In the genomic region with DNA sequence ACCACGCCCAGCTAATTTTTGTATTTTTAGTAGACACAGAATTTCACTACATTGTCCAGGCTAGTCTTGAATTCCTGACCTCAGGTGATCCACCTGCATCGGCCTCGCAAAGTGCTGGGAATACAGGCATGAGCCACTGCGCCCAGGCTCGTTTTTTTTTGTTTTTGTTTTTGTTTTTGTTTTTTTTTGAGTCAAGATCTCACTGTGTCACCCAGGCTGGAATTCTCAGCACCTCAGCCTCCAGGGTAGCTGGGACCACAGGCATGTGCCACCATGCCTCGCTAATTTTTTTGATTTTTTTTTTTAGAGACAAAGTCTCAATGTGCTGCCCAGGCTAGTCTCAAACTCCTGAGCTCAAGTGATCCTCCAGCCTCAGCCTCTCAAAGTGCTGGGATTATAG, we compare ENCODE assay signal across 21 cellular contexts.
"Had no signal": no experiment of that assay in that cellular context is flagged by ENCODE, and none has a peak within 500 bp of the region (broad histone marks: within the 10 kb centered on the region; RNA-seq: fewer than 3 reads in every experiment).

No MANE protein-coding gene starts in this region.

- H3K36me3 ChIP-seq: breast epithelium, MG63 had no signal

- H3K4me1 ChIP-seq: breast epithelium had no signal

- H3K27me3 ChIP-seq: breast epithelium, MG63 had no signal

- H3K9me3 ChIP-seq: MG63 had no signal

- H3K4me3 ChIP-seq: breast epithelium, MG63 had no signal

- DNase-seq: activated CD4-positive, alpha-beta T cell treated with anti-CD3 and anti-CD28 coated beads for 48 hours; activated CD4-positive, alpha-beta T cell treated with anti-CD3 and anti-CD28 coated beads, Interleukin-2, amount 50 U/mL, for 4 hours; activated CD4-positive, CD25-positive, alpha-beta regulatory T cell treated with anti-CD3 and anti-CD28 coated beads, Interleukin-2, amount 50 U/mL, for 72 hours; activated CD8-positive, alpha-beta memory T cell treated with anti-CD3 and anti-CD28 coated beads, Interleukin-2, amount 50 U/mL, for 48 hours; activated CD8-positive, alpha-beta T cell treated with anti-CD3 and anti-CD28 coated beads, Interleukin-2, amount 10 ng/mL, durations not matched to agents 7 days and 5 days; activated effector memory CD4-positive, alpha-beta T cell treated with Interleukin-2 at 50 U/mL for 16 hours; activated naive CD4-positive, alpha-beta T cell; activated T-cell treated with anti-CD3 and anti-CD28 coated beads, Interleukin-2, amount 50 U/mL, for 1 hour; aorta; MG63; MV-4-11; NCI-H1436; NCI-H2029 treated with DMSO at 0.1 percent for 48 hours; NCI-H510A; NCI-H526 treated with DMSO at 0.1 percent for 48 hours; SHP77 treated with DMSO at 0.1 percent for 48 hours; T-helper 17 cell; T-helper 9 cell had no signal

- ATAC-seq: activated CD8-positive, alpha-beta T cell treated with anti-CD3 and anti-CD28 coated beads, Interleukin-2, amount 10 ng/mL, durations not matched to agents 7 days and 5 days; T-helper 17 cell; WTC11 had no signal

- H3K27ac ChIP-seq: breast epithelium, KMS-11 had no signal

- H3K4me2 ChIP-seq: KMS-11 had no signal

- H3K9ac ChIP-seq: KMS-11 had no signal
